Comparison of ENCODE assay signal across 1 cellular context in genomic region chr1:20787775-20788488, GRCh38.
TF ChIP-seq lines count a peak whose summit lies in the region.

No MANE protein-coding gene starts in this region.

TF ChIP-seq in K562, 482 proteins besides CTCF, POLR2A, EP300 and RAD21 (continued from another document and continues in another):
- no peak for TF ChIP-seq NR2C2 (CRISPR knock-in tag; IDR thresholded peaks at IDR 0.05)
- no peak for TF ChIP-seq NR2C2 (tag; IDR thresholded peaks at IDR 0.05)
- TF ChIP-seq, protein P1, sequence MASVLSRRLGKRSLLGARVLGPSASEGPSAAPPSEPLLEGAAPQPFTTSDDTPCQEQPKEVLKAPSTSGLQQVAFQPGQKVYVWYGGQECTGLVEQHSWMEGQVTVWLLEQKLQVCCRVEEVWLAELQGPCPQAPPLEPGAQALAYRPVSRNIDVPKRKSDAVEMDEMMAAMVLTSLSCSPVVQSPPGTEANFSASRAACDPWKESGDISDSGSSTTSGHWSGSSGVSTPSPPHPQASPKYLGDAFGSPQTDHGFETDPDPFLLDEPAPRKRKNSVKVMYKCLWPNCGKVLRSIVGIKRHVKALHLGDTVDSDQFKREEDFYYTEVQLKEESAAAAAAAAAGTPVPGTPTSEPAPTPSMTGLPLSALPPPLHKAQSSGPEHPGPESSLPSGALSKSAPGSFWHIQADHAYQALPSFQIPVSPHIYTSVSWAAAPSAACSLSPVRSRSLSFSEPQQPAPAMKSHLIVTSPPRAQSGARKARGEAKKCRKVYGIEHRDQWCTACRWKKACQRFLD (CRISPR knock-in tag; IDR thresholded peaks at IDR 0.05), result 0 out of 2 replicates have a peak, but pooled peaks have one; percentile 30
- no peak for TF ChIP-seq RBFOX2 (IDR thresholded peaks at IDR 0.05; ENCODE audit: low read depth, low read length)
- TF ChIP-seq PHTF2 (CRISPR knock-in tag; IDR thresholded peaks at IDR 0.05), result no peak
- no peak for TF ChIP-seq SAFB2 (IDR thresholded peaks at IDR 0.05; ENCODE audit: borderline replicate concordance, low read depth, low read length, severe bottlenecking)
- TF ChIP-seq TCF7L2 (IDR thresholded peaks at IDR 0.05; ENCODE audit: low read depth, low read length), result no peak
- TF ChIP-seq STAT5A (IDR thresholded peaks at IDR 0.05; ENCODE audit: borderline replicate concordance, low read length), result no peak
- TF ChIP-seq HINFP (tag; conservative IDR thresholded peaks at IDR 0.05; ENCODE audit: low read depth), result no peak
- no peak for TF ChIP-seq BACH1 (tag; IDR thresholded peaks at IDR 0.05)
- TF ChIP-seq ARNT (IDR thresholded peaks at IDR 0.05), result 0 out of 4 replicates have a peak, but pooled peaks of 1 of the 2 experiments have one; percentile 35
- TF ChIP-seq ZSCAN32 (CRISPR knock-in tag; IDR thresholded peaks at IDR 0.05), result no peak
- TF ChIP-seq ZC3H11A (IDR thresholded peaks at IDR 0.05; ENCODE audit: low read depth, low read length), result no peak
- TF ChIP-seq PRPF4 (IDR thresholded peaks at IDR 0.05; ENCODE audit: insufficient read depth, low read depth, low read length, poor library complexity, severe bottlenecking), result no peak
- TF ChIP-seq TRIM24 (IDR thresholded peaks at IDR 0.05), result no peak
- TF ChIP-seq ARID3A (IDR thresholded peaks at IDR 0.05; ENCODE audit: borderline replicate concordance, low read depth, low read length), result 0 out of 2 replicates have a peak, but pooled peaks have one; percentile 5
- TF ChIP-seq NR3C1 (CRISPR knock-in tag; IDR thresholded peaks at IDR 0.05), result no peak
- no peak for TF ChIP-seq CHD4 (IDR thresholded peaks at IDR 0.05; ENCODE audit: insufficient read depth, insufficient replicate concordance, low read depth, low read length, poor library complexity, severe bottlenecking)
- no peak for TF ChIP-seq CREB1 (IDR thresholded peaks at IDR 0.05)
- no peak for TF ChIP-seq CREB1 (CRISPR knock-in tag; IDR thresholded peaks at IDR 0.05)
- TF ChIP-seq SMARCE1 (IDR thresholded peaks at IDR 0.05), result 0 out of 2 replicates have a peak, but pooled peaks have one; percentile 42
- TF ChIP-seq ZFP36 (IDR thresholded peaks at IDR 0.05; ENCODE audit: low read depth, low read length, partially characterized antibody), result no peak
- no peak for TF ChIP-seq HDAC8 (tag; IDR thresholded peaks at IDR 0.05)
- TF ChIP-seq RCOR1 (IDR thresholded peaks at IDR 0.05; ENCODE audit: borderline replicate concordance in 1 of 2, low read depth in 2 of 2, low read length in 2 of 2), result no peak
- TF ChIP-seq ZNF592 (IDR thresholded peaks at IDR 0.05), result 0 out of 2 replicates have a peak, but pooled peaks have one; percentile 22
- TF ChIP-seq GTF2E2 (tag; IDR thresholded peaks at IDR 0.05), result 0 out of 2 replicates have a peak, but pooled peaks have one; percentile 28
- no peak for TF ChIP-seq IFI16 (CRISPR knock-in tag; IDR thresholded peaks at IDR 0.05)
- TF ChIP-seq FOSL1 (tag; conservative IDR thresholded peaks at IDR 0.05), result no peak
- no peak for TF ChIP-seq PTRF (tag; IDR thresholded peaks at IDR 0.05)
- no peak for TF ChIP-seq ZSCAN29 (IDR thresholded peaks at IDR 0.05)
- peak; percentile 20 for TF ChIP-seq TAF9B (IDR thresholded peaks at IDR 0.05; ENCODE audit: partially characterized antibody)
- no peak for TF ChIP-seq NFE2 (IDR thresholded peaks at IDR 0.05; ENCODE audit: low read depth)
- TF ChIP-seq, protein P2, sequence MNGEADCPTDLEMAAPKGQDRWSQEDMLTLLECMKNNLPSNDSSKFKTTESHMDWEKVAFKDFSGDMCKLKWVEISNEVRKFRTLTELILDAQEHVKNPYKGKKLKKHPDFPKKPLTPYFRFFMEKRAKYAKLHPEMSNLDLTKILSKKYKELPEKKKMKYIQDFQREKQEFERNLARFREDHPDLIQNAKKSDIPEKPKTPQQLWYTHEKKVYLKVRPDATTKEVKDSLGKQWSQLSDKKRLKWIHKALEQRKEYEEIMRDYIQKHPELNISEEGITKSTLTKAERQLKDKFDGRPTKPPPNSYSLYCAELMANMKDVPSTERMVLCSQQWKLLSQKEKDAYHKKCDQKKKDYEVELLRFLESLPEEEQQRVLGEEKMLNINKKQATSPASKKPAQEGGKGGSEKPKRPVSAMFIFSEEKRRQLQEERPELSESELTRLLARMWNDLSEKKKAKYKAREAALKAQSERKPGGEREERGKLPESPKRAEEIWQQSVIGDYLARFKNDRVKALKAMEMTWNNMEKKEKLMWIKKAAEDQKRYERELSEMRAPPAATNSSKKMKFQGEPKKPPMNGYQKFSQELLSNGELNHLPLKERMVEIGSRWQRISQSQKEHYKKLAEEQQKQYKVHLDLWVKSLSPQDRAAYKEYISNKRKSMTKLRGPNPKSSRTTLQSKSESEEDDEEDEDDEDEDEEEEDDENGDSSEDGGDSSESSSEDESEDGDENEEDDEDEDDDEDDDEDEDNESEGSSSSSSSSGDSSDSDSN (IDR thresholded peaks at IDR 0.05; ENCODE audit: borderline replicate concordance in 1 of 2, low read depth in 2 of 2, low read length in 2 of 2), result no peak
- no peak for TF ChIP-seq TAL1 (IDR thresholded peaks at IDR 0.05)
- no peak for TF ChIP-seq TCF7 (IDR thresholded peaks at IDR 0.05; ENCODE audit: borderline replicate concordance)
- TF ChIP-seq CSDE1 (IDR thresholded peaks at IDR 0.05), result 0 out of 4 replicates have a peak, but pooled peaks of 1 of the 2 experiments have one; percentile 26
- TF ChIP-seq, protein P3, sequence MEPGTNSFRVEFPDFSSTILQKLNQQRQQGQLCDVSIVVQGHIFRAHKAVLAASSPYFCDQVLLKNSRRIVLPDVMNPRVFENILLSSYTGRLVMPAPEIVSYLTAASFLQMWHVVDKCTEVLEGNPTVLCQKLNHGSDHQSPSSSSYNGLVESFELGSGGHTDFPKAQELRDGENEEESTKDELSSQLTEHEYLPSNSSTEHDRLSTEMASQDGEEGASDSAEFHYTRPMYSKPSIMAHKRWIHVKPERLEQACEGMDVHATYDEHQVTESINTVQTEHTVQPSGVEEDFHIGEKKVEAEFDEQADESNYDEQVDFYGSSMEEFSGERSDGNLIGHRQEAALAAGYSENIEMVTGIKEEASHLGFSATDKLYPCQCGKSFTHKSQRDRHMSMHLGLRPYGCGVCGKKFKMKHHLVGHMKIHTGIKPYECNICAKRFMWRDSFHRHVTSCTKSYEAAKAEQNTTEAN (CRISPR knock-in tag; IDR thresholded peaks at IDR 0.05), result no peak; the same call in 1 of the 2 replicates
- 0 out of 2 replicates have a peak, but pooled peaks have one; percentile 34 for TF ChIP-seq TOE1 (IDR thresholded peaks at IDR 0.05; ENCODE audit: borderline replicate concordance)
- no peak for TF ChIP-seq TOE1 (CRISPR knock-in tag; IDR thresholded peaks at IDR 0.05; ENCODE audit: borderline replicate concordance, low read depth)
- no peak for TF ChIP-seq ZNF384 (IDR thresholded peaks at IDR 0.05; ENCODE audit: low read depth, low read length)
- no peak for TF ChIP-seq TBL1XR1 (IDR thresholded peaks at IDR 0.05; ENCODE audit: low read length in 2 of 2)
- TF ChIP-seq YY1 (IDR thresholded peaks at IDR 0.05; ENCODE audit: borderline replicate concordance in 1 of 3, control insufficient read depth in 1 of 3, extremely low read depth in 1 of 3, insufficient read depth in 3 of 3, insufficient read length in 1 of 3, insufficient replicate concordance in 2 of 3, low read depth in 1 of 3, low read length in 2 of 3), result no peak
- no peak for TF ChIP-seq AFF1 (IDR thresholded peaks at IDR 0.05; ENCODE audit: low read depth in 1 of 2, partially characterized antibody in 2 of 2)
- 0 out of 4 replicates have a peak, but pooled peaks of 1 of the 2 experiments have one; percentile 2 for TF ChIP-seq FOXA3 (CRISPR knock-in tag; conservative IDR thresholded peaks at IDR 0.05 in 1 of 2, IDR thresholded peaks at IDR 0.05 in 1 of 2)
- TF ChIP-seq, protein P4, sequence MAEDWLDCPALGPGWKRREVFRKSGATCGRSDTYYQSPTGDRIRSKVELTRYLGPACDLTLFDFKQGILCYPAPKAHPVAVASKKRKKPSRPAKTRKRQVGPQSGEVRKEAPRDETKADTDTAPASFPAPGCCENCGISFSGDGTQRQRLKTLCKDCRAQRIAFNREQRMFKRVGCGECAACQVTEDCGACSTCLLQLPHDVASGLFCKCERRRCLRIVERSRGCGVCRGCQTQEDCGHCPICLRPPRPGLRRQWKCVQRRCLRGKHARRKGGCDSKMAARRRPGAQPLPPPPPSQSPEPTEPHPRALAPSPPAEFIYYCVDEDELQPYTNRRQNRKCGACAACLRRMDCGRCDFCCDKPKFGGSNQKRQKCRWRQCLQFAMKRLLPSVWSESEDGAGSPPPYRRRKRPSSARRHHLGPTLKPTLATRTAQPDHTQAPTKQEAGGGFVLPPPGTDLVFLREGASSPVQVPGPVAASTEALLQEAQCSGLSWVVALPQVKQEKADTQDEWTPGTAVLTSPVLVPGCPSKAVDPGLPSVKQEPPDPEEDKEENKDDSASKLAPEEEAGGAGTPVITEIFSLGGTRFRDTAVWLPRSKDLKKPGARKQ (CRISPR knock-in tag; IDR thresholded peaks at IDR 0.05), result peak; percentile 44; the same call in 1 of the 2 replicates
- TF ChIP-seq NBN (IDR thresholded peaks at IDR 0.05; ENCODE audit: low read depth), result no peak
- no peak for TF ChIP-seq ELF2 (CRISPR knock-in tag; IDR thresholded peaks at IDR 0.05)
